In genomic region chr2:25558262-25558661, GRCh38 we compare ENCODE assay signal across 8 cellular contexts.
A peak's percentile ranks its signal among the peaks of the same experiment; 100 is the strongest.
DNase-seq lines count a peak whose midpoint lies in the region; ATAC-seq and TF ChIP-seq lines count a peak whose summit lies in the region.
"Had no signal": no experiment of that assay in that cellular context is flagged by ENCODE, and none has a peak within 500 bp of the region (broad histone marks: within the 10 kb centered on the region; RNA-seq: fewer than 3 reads in every experiment).

No MANE protein-coding gene starts in this region.

- peaks cover 52% of the 10 kb centered on the region for H3K4me1 ChIP-seq in OCI-LY3 (ENCODE audit: low read length)
- H3K4me1 ChIP-seq in suprapubic skin: no peaks in the 10 kb centered on the region
- H3K4me1 ChIP-seq in esophagus muscularis mucosa: no peaks in the 10 kb centered on the region

- DNase-seq in non-pigmented ciliary epithelial cell (ENCODE audit: low read depth): peak; percentile 36
- no peak for DNase-seq in suprapubic skin (ENCODE audit: low spot score in 2 of 2)
- DNase-seq in esophagus muscularis mucosa (ENCODE audit: extremely low spot score): no peak

- 61% methylated on average over 2 of the region's 2 CpGs for WGBS in suprapubic skin
- 69% methylated on average over 2 of the region's 2 CpGs for whole genome bisulfite sequencing in esophagus muscularis mucosa

- H2AFZ ChIP-seq in OCI-LY3 (ENCODE audit: low read depth, low read length): no peak overlapping the region

- H3K27me3 ChIP-seq in OCI-LY3 (ENCODE audit: low read depth, low read length) (peaks cover 10% of the 10 kb centered on the region), suprapubic skin (no peaks in the 10 kb centered on the region), esophagus muscularis mucosa (no peaks in the 10 kb centered on the region)
- H3K27me3 ChIP-seq: body of pancreas had no signal

- H4K20me1 ChIP-seq in OCI-LY3 (ENCODE audit: insufficient read depth, low read length): no peaks in the 10 kb centered on the region

- peak; percentile 75 for ATAC-seq in GM18502 (IDR thresholded peaks at IDR 0.05; ENCODE audit: poor library complexity, unreplicated experiment)
- peak; percentile 65 for ATAC-seq in HG02642 (IDR thresholded peaks at IDR 0.05; ENCODE audit: poor library complexity, unreplicated experiment)

- no peak for TF ChIP-seq EP300 in suprapubic skin (IDR thresholded peaks at IDR 0.05)
- TF ChIP-seq EP300 in esophagus muscularis mucosa (IDR thresholded peaks at IDR 0.05): no peak

- TF ChIP-seq POLR2A in suprapubic skin (IDR thresholded peaks at IDR 0.05) (no peak), esophagus muscularis mucosa (IDR thresholded peaks at IDR 0.05; ENCODE audit: low read depth) (no peak)

- H3K9me3 ChIP-seq in OCI-LY3 (ENCODE audit: insufficient read depth, low read length): 0 out of 2 replicates have a peak, but pooled peaks cover 2% of the 10 kb centered on the region
- no peaks in the 10 kb centered on the region for H3K9me3 ChIP-seq in suprapubic skin
- H3K9me3 ChIP-seq in esophagus muscularis mucosa: no peaks in the 10 kb centered on the region
- H3K9me3 ChIP-seq: body of pancreas had no signal

- H3K4me3 ChIP-seq in OCI-LY3 (ENCODE audit: low read length): peak overlapping the region; percentile 49
- H3K4me3 ChIP-seq in suprapubic skin: no peak overlapping the region
- no peak overlapping the region for H3K4me3 ChIP-seq in esophagus muscularis mucosa
- H3K4me3 ChIP-seq: body of pancreas had no signal

- no peak overlapping the region for H3K9ac ChIP-seq in OCI-LY3 (ENCODE audit: low read length)

- peak overlapping the region; percentile 4; the same call in 1 of the 2 replicates for H3K27ac ChIP-seq in OCI-LY3 (ENCODE audit: low read length)
- H3K27ac ChIP-seq in angular gyrus (ENCODE audit: low read depth, low read length): peak overlapping the region; percentile 44
- H3K27ac ChIP-seq in suprapubic skin: no peak overlapping the region
- H3K27ac ChIP-seq in esophagus muscularis mucosa (replicated peaks in 1 of 4): no peak overlapping the region

- H3K36me3 ChIP-seq in OCI-LY3 (replicated peaks; ENCODE audit: low read depth, low read length) (peaks cover 4% of the 10 kb centered on the region), suprapubic skin (no peaks in the 10 kb centered on the region), esophagus muscularis mucosa (no peaks in the 10 kb centered on the region)

- TF ChIP-seq CTCF in OCI-LY3 (IDR thresholded peaks at IDR 0.05; ENCODE audit: low read depth, low read length) (no peak), suprapubic skin (IDR thresholded peaks at IDR 0.05) (no peak), esophagus muscularis mucosa (IDR thresholded peaks at IDR 0.05) (no peak)

- H3K79me2 ChIP-seq in OCI-LY3 (ENCODE audit: low read length): no peaks in the 10 kb centered on the region

- H3K4me2 ChIP-seq in OCI-LY3 (ENCODE audit: low read length): peak overlapping the region; percentile 69

- intact Hi-C loops in esophagus muscularis mucosa (cut with DNase I): no loop called here

Comparison
In these comparisons a context has a peak if more than half of its experiments do, and no peak if none do; other contexts are left out.
1. H3K27ac ChIP-seq: peak in OCI-LY3 (single experiment) and angular gyrus (single experiment); none in suprapubic skin (single experiment) and esophagus muscularis mucosa (0 of 4).